12 cellular contexts compared by ENCODE assay signal in genomic region chr17:65099475-65099874, GRCh38. TPM values are rescaled to one million over a fixed set of nuclear protein-coding genes. Genes with fewer than 3 reads are reported as not detected.
A peak's percentile ranks its signal among the peaks of the same experiment; 100 is the strongest.
DNase-seq lines count a peak whose midpoint lies in the region; ATAC-seq, FAIRE-seq and TF ChIP-seq lines count a peak whose summit lies in the region.
"Had no signal": no experiment of that assay in that cellular context is flagged by ENCODE, and none has a peak within 500 bp of the region (broad histone marks: within the 10 kb centered on the region; RNA-seq: fewer than 3 reads in every experiment).

No MANE protein-coding gene starts in this region.

- H3K4me1 Mint-ChIP-seq in CD4-positive, alpha-beta memory T cell = peaks cover 18 to 34% (median 26%) of the 10 kb centered on the region in 4 donors
- H3K4me1 Mint-ChIP-seq in IgD-negative memory B cell = peaks cover 10 to 19% (median 10%) of the 10 kb centered on the region in 3 donors

- H3K9ac ChIP-seq in K562 (ENCODE audit: insufficient read depth in 1 of 2, low read depth in 2 of 2, low read length in 2 of 2) (no peak overlapping the region), parathyroid adenoma (no peak overlapping the region)

- peaks cover 26% of the 10 kb centered on the region for H3K4me1 ChIP-seq in CD4-positive, alpha-beta memory T cell (ENCODE audit: insufficient read depth, low read length)
- H3K4me1 ChIP-seq in K562 (replicated peaks in 1 of 2; ENCODE audit: control insufficient read depth in 2 of 2, insufficient read depth in 2 of 2, low read length in 2 of 2) (peaks cover 7 to 11% of the 10 kb centered on the region in 2 experiments; a peak in 3 of 5 replicates), parathyroid adenoma (peaks cover 19% of the 10 kb centered on the region)

- ATAC-seq in K562 (no peak), GM18907 (IDR thresholded peaks at IDR 0.05; ENCODE audit: unreplicated experiment) (no peak)

- no peak for TF ChIP-seq EP300 in K562 (IDR thresholded peaks at IDR 0.05; ENCODE audit: low read length)

- peak overlapping the region in 5 of 8 donors; percentile 42 to 96 (median 90) for H3K4me3 Mint-ChIP-seq in CD4-positive, alpha-beta memory T cell
- peak overlapping the region in 2 of 4 donors; percentile 75 to 95 for H3K4me3 Mint-ChIP-seq in IgD-negative memory B cell

- CTCF ChIA-PET in CD4-positive, alpha-beta memory T cell (lab: Charles Lee; ENCODE audit: partially characterized antibody) = interaction anchor here (0.7 to 4.7 kb wide), 22 partner anchors 10 to 180 kb away, joined by 3 to 35 read pairs (median 7); partner anchors contain the start of genes GNA13 and LRRC37A3
- CTCF ChIA-PET in K562 (lab: Yijun Ruan, JAX; ENCODE audit: low intra/inter-chr PET ratio) = interaction anchor here (0.8 kb wide), 1 partner anchor 99 kb away, joined by 4 read pairs; no protein-coding TSS in a partner anchor

- intact Hi-C loops in CD4-positive, alpha-beta memory T cell (cut with micrococcal nuclease) = no loop called here
- intact Hi-C loops in K562 (cut with micrococcal nuclease) = no loop called here

- no peaks in the 10 kb centered on the region for H3K27me3 Mint-ChIP-seq in CD4-positive, alpha-beta memory T cell
- H3K27me3 Mint-ChIP-seq in IgD-negative memory B cell = peaks cover 1% of the 10 kb centered on the region

- TF ChIP-seq CTCF in K562 (IDR thresholded peaks at IDR 0.05 in 2 of 3, conservative IDR thresholded peaks at IDR 0.05 in 1 of 3; ENCODE audit: insufficient read depth in 2 of 3, low read depth in 1 of 3, low read length in 3 of 3) = no peak
- no peak for TF ChIP-seq CTCF in parathyroid adenoma (IDR thresholded peaks at IDR 0.05)
- TF ChIP-seq CTCF in GM13976 (IDR thresholded peaks at IDR 0.05; ENCODE audit: borderline replicate concordance, control extremely low read depth, extremely low read depth, insufficient read depth, missing control alignments) = no peak

- H3K4me2 ChIP-seq in K562 (ENCODE audit: insufficient read depth, low read length) (no peak overlapping the region), parathyroid adenoma (ENCODE audit: low read length) (no peak overlapping the region)

- H3K27ac Mint-ChIP-seq in CD4-positive, alpha-beta memory T cell = peak overlapping the region in 4 of 7 donors; percentile 42 to 94 (median 66)
- H3K27ac Mint-ChIP-seq in IgD-negative memory B cell = peak overlapping the region in 2 of 3 donors; percentile 84 to 97

- in situ Hi-C loops in K562 (cut with MboI) = no loop called here
- in situ Hi-C loops in GM13976 (cut with MboI; ENCODE audit: low sequenced_read_pairs, unreplicated experiment) = no loop called here

- no peak for TF ChIP-seq POLR2A in K562 (conservative IDR thresholded peaks at IDR 0.05)

- H3K9me3 ChIP-seq in CD4-positive, alpha-beta memory T cell (ENCODE audit: control insufficient read depth in 1 of 2, low read length in 2 of 2) = no peaks in the 10 kb centered on the region
- H3K9me3 ChIP-seq in K562 (replicated peaks; ENCODE audit: control insufficient read depth, insufficient read depth, low read depth, low read length) (no peaks in the 10 kb centered on the region), parathyroid adenoma (ENCODE audit: control insufficient read depth, low read length) (no peaks in the 10 kb centered on the region)
- H3K9me3 ChIP-seq: gastroesophageal sphincter had no signal

- H2AFZ ChIP-seq in K562 (ENCODE audit: low read depth, low read length) = no peak overlapping the region
- H2AFZ ChIP-seq in parathyroid adenoma = peak overlapping the region; percentile 0

- no peaks in the 10 kb centered on the region for H3K9me1 ChIP-seq in K562 (ENCODE audit: control insufficient read depth, insufficient read depth, low read length)

- H3K27ac ChIP-seq in CD4-positive, alpha-beta memory T cell (ENCODE audit: low read depth, low read length) = no peak overlapping the region
- H3K27ac ChIP-seq in K562 (ENCODE audit: extremely low read depth, low read depth, low read length) (no peak overlapping the region), parathyroid adenoma (no peak overlapping the region)

- FAIRE-seq in K562 (lab: Jason Lieb, UNC) (no peak), GM19239 (lab: Jason Lieb, UNC) (no peak)
- FAIRE-seq: endometrium, small intestine had no signal

- DNase-seq in CD4-positive, alpha-beta memory T cell = no peak
- DNase-seq in K562 (ENCODE audit: extremely low read depth in 1 of 4, low spot score in 3 of 4) (no peak), GM19239 (ENCODE audit: insufficient read length, low spot score) (no peak), GM13976 (ENCODE audit: low spot score) (no peak)
- DNase-seq: cerebellar nuclear complex, GF-D8 had no signal

- H3K27me3 ChIP-seq in CD4-positive, alpha-beta memory T cell (ENCODE audit: insufficient read depth, low read length) = no peaks in the 10 kb centered on the region
- H3K27me3 ChIP-seq in K562 (ENCODE audit: control insufficient read depth in 2 of 2, insufficient read depth in 2 of 2, low read length in 2 of 2) (peaks cover 3 to 16% of the 10 kb centered on the region in 2 experiments; a peak in 3 of 5 replicates), parathyroid adenoma (ENCODE audit: control insufficient read depth, insufficient read depth, low read length) (no peaks in the 10 kb centered on the region)
- H3K27me3 ChIP-seq: gastroesophageal sphincter had no signal

- POLR2A ChIA-PET in CD4-positive, alpha-beta memory T cell (lab: Charles Lee; ENCODE audit: partially characterized antibody) = interaction anchor here (0.7 to 4.9 kb wide), 8 partner anchors 16 to 180 kb away, joined by 3 to 23 read pairs (median 7); partner anchors contain the start of genes GNA13 and LRRC37A3
- POLR2A ChIA-PET in K562 (lab: Yijun Ruan, JAX) = interaction anchor here (0.6 to 1.3 kb wide), 5 partner anchors 11 to 213 kb away, joined by 3 to 6 read pairs (median 3); no protein-coding TSS in a partner anchor

- H3K79me2 ChIP-seq in K562 (ENCODE audit: control insufficient read depth, insufficient read depth, low read length) (no peaks in the 10 kb centered on the region), parathyroid adenoma (peaks cover 18% of the 10 kb centered on the region)

- H3K9me3 Mint-ChIP-seq in CD4-positive, alpha-beta memory T cell = peaks cover 0 to 1% (median 0%) of the 10 kb centered on the region in 8 donors
- no peaks in the 10 kb centered on the region for H3K9me3 Mint-ChIP-seq in IgD-negative memory B cell

- H3K36me3 ChIP-seq in CD4-positive, alpha-beta memory T cell (ENCODE audit: insufficient read depth, low read length) = no peaks in the 10 kb centered on the region
- H3K36me3 ChIP-seq in K562 (ENCODE audit: control insufficient read depth, insufficient read depth, low read length) (no peaks in the 10 kb centered on the region), parathyroid adenoma (ENCODE audit: control insufficient read depth, insufficient read depth, low read length) (no peaks in the 10 kb centered on the region)
- H3K36me3 ChIP-seq: gastroesophageal sphincter had no signal

- BruUV-seq in K562 (replicated peaks; lab: Mats Ljungman, UMichigan) = no TSS peak

- no peaks in the 10 kb centered on the region for H4K20me1 ChIP-seq in K562 (replicated peaks; ENCODE audit: control insufficient read depth, insufficient read depth, low read length)

- H3K4me3 ChIP-seq in CD4-positive, alpha-beta memory T cell (ENCODE audit: low read length in 2 of 2) = no peak overlapping the region
- H3K4me3 ChIP-seq in K562 (no peak overlapping the region), parathyroid adenoma (ENCODE audit: low read depth, low read length) (no peak overlapping the region)

- peaks cover 0 to 3% of the 10 kb centered on the region in 2 donors for H3K36me3 Mint-ChIP-seq in CD4-positive, alpha-beta memory T cell
- peaks cover 3% of the 10 kb centered on the region for H3K36me3 Mint-ChIP-seq in IgD-negative memory B cell

- TF ChIP-seq RAD21 in K562 (CRISPR knock-in tag; conservative IDR thresholded peaks at IDR 0.05 in 1 of 2, IDR thresholded peaks at IDR 0.05 in 1 of 2) = no peak

RNA-seq across cellular contexts. Expression of gene RGS9, which starts 37.7 kb away (rescaled TPM):
- under 1 TPM; 0.67 to 0.84 TPM for total RNA-seq in CD4-positive, alpha-beta memory T cell
- polyA plus RNA-seq in CD4-positive, alpha-beta memory T cell = 1 to 10 TPM; 1.6 to 2.7 TPM
- polyA plus RNA-seq in IgD-negative memory B cell (0.61 TPM), K562 (2011; rRNA removed) (0.55 and 1.4 TPM in 2 replicates), K562 (2014; fragmentation: Illumina TruSeq; extraction: Trizol) (0.55 and 0.74 TPM in 2 replicates), K562 (2014; fragmentation: Nextera tagmentation; extraction: Ambion mirVana) (under 1 TPM; 0.38 to 0.55 TPM), K562 (2014; rRNA removed) (0.49 TPM in 2 replicates)
- total RNA-seq in K562 (2011; cell fraction: chromatin; rRNA removed; ENCODE audit: low replicate concordance) = 0.39 TPM in 1 of 2 replicates, not detected in the other
- not detected in 2 replicates for total RNA-seq in K562 (2011; cell fraction: nucleolus; rRNA removed)
- total RNA-seq in K562 (2011; cell fraction: nucleoplasm; rRNA removed) = 0.23 and 0.44 TPM in 2 replicates
- total RNA-seq in K562 (2014; rRNA removed) (0.18 and 0.69 TPM in 2 replicates), K562 (2014; rRNA removed; fragmentation: Illumina TruSeq; extraction: Trizol) (0.54 and 0.55 TPM in 2 replicates), K562 (2015; rRNA removed; fragmentation: Illumina TruSeq; extraction: Trizol) (0.38 and 0.65 TPM in 2 replicates), K562 (2021) (0.60 and 0.73 TPM in 2 replicates)
- 0.40 and 0.81 TPM in 2 replicates for polyA plus RNA-seq in K562 (2011; cell fraction: cytosol; rRNA removed)
- 0.24 and 0.33 TPM in 2 replicates for polyA plus RNA-seq in K562 (2011; cell fraction: nucleus; rRNA removed)
- 0.74 and 1.2 TPM in 2 replicates for polyA plus RNA-seq in K562 (2012)
- 0.30 and 0.67 TPM in 2 replicates for polyA minus RNA-seq in K562 (2011; rRNA and poly(A)+ RNA removed)
- polyA minus RNA-seq in K562 (2011; cell fraction: cytosol; rRNA and poly(A)+ RNA removed) = not detected in 2 replicates
- 0.56 TPM in 1 of 2 replicates, not detected in the other for polyA minus RNA-seq in K562 (2011; cell fraction: nucleus; rRNA and poly(A)+ RNA removed)

RNA-seq across cellular contexts. Expression of gene GNA13, which starts 42.9 kb away (rescaled TPM):
- 100 to 1,000 TPM; 102 to 107 TPM for total RNA-seq in CD4-positive, alpha-beta memory T cell
- polyA plus RNA-seq in CD4-positive, alpha-beta memory T cell = 10 to 100 TPM; 47.9 to 54.8 TPM
- polyA plus RNA-seq in IgD-negative memory B cell (37.3 TPM), K562 (2011; rRNA removed) (29.3 and 40.5 TPM in 2 replicates), K562 (2014; fragmentation: Illumina TruSeq; extraction: Trizol) (27.6 and 31.3 TPM in 2 replicates), K562 (2014; fragmentation: Nextera tagmentation; extraction: Ambion mirVana) (10 to 100 TPM in 1 of 2 experiments, 1 to 10 TPM in 1; 9.3 to 11.9 TPM), K562 (2014; rRNA removed) (15.5 and 19.2 TPM in 2 replicates)
- 12.0 and 26.6 TPM in 2 replicates for total RNA-seq in K562 (2011; cell fraction: chromatin; rRNA removed; ENCODE audit: low replicate concordance)
- 8.8 and 10.1 TPM in 2 replicates for total RNA-seq in K562 (2011; cell fraction: nucleolus; rRNA removed)
- total RNA-seq in K562 (2011; cell fraction: nucleoplasm; rRNA removed) = 17.5 and 28.5 TPM in 2 replicates
- total RNA-seq in K562 (2014; rRNA removed) (20.5 and 22.2 TPM in 2 replicates), K562 (2014; rRNA removed; fragmentation: Illumina TruSeq; extraction: Trizol) (38.7 and 44.2 TPM in 2 replicates), K562 (2015; rRNA removed; fragmentation: Illumina TruSeq; extraction: Trizol) (35.6 and 38.0 TPM in 2 replicates), K562 (2021) (29.4 and 30.8 TPM in 2 replicates)
- 9.9 and 17.5 TPM in 2 replicates for polyA plus RNA-seq in K562 (2011; cell fraction: cytosol; rRNA removed)
- 8.6 and 13.7 TPM in 2 replicates for polyA plus RNA-seq in K562 (2011; cell fraction: nucleus; rRNA removed)
- 21.4 and 28.1 TPM in 2 replicates for polyA plus RNA-seq in K562 (2012)
- polyA minus RNA-seq in K562 (2011; rRNA and poly(A)+ RNA removed) = 67.1 and 72.1 TPM in 2 replicates
- 15.6 and 21.8 TPM in 2 replicates for polyA minus RNA-seq in K562 (2011; cell fraction: cytosol; rRNA and poly(A)+ RNA removed)
- 10.1 and 17.4 TPM in 2 replicates for polyA minus RNA-seq in K562 (2011; cell fraction: nucleus; rRNA and poly(A)+ RNA removed)
